Comparison of ENCODE assay signal across 8 cellular contexts in genomic region chr6:85641916-85642773, GRCh38. TPM values are rescaled to one million over a fixed set of nuclear protein-coding genes. Genes with fewer than 3 reads are reported as not detected.
DNase-seq lines count a peak whose midpoint lies in the region; ATAC-seq and TF ChIP-seq lines count a peak whose summit lies in the region.

No MANE protein-coding gene starts in this region.

- peak overlapping the region; percentile 92 for H3K4me2 ChIP-seq in GM23248 (ENCODE audit: unreplicated experiment)
- peak overlapping the region; percentile 88 for H3K4me2 ChIP-seq in PC-3 (ENCODE audit: low read length)
- no peak overlapping the region for H3K4me2 ChIP-seq in fibroblast of lung (ENCODE audit: extremely low read depth, insufficient read depth, low read length)

- H3K36me3 ChIP-seq in ACC112 (ENCODE audit: insufficient read depth, low read length) (peaks cover 37% of the 10 kb centered on the region), GM23248 (ENCODE audit: low read depth) (peaks cover 33% of the 10 kb centered on the region), PC-3 (ENCODE audit: low read depth, low read length) (peaks cover 39% of the 10 kb centered on the region), fibroblast of lung (ENCODE audit: control insufficient read depth, insufficient read depth, low read length) (peaks cover 2% of the 10 kb centered on the region)

- WGBS in GM23248 (ENCODE audit: low coverage in 1 of 2, low lambda C conversion rate in 2 of 2, missing lambda C conversion rate in 2 of 2), 2 experiments, result 0 to 3% methylated on average over 60 to 68 of the region's 85 CpGs

- peaks cover 62% of the 10 kb centered on the region for H3K36me3 Mint-ChIP-seq in activated T-helper 17 cell treated with anti-CD3 and anti-CD28 coated beads, Interleukin-2, amount 50 U/mL, for 72 hours (ENCODE audit: low read depth)
- peaks cover 17% of the 10 kb centered on the region for H3K36me3 Mint-ChIP-seq in natural killer cell
- peaks cover 44 to 58% of the 10 kb centered on the region in 2 donors for H3K36me3 Mint-ChIP-seq in stimulated activated naive B cell treated with anti-CD40 and anti-IgM and Interleukin-4, amounts not matched to agents 10 μg/mL and 1 μg/mL and 100 μg/mL, for 72 hours

- H3K27me3 Mint-ChIP-seq in activated T-helper 17 cell treated with anti-CD3 and anti-CD28 coated beads, Interleukin-2, amount 50 U/mL, for 72 hours, result no peaks in the 10 kb centered on the region
- H3K27me3 Mint-ChIP-seq in natural killer cell (ENCODE audit: low read depth in 2 of 2), result no peaks in the 10 kb centered on the region
- H3K27me3 Mint-ChIP-seq in stimulated activated naive B cell treated with anti-CD40 and anti-IgM and Interleukin-4, amounts not matched to agents 10 μg/mL and 1 μg/mL and 100 μg/mL, for 72 hours, result no peaks in the 10 kb centered on the region

- H3K4me1 ChIP-seq in ACC112 (ENCODE audit: control insufficient read depth, insufficient read depth, low read length, unreplicated experiment) (peaks cover 38% of the 10 kb centered on the region), GM23248 (ENCODE audit: insufficient read depth) (peaks cover 46% of the 10 kb centered on the region), PC-3 (ENCODE audit: insufficient read depth, low read length) (peaks cover 17% of the 10 kb centered on the region), fibroblast of lung (ENCODE audit: control insufficient read depth, extremely low read depth, insufficient read depth, low read length) (peaks cover 7% of the 10 kb centered on the region)

- H3K9me2 ChIP-seq in GM23248 (ENCODE audit: insufficient read depth), result no peaks in the 10 kb centered on the region
- H3K9me2 ChIP-seq in PC-3 (replicated peaks; ENCODE audit: low read length), result no peaks in the 10 kb centered on the region

- H3K4me1 Mint-ChIP-seq in activated T-helper 17 cell treated with anti-CD3 and anti-CD28 coated beads, Interleukin-2, amount 50 U/mL, for 72 hours, result peaks cover 45% of the 10 kb centered on the region
- peaks cover 40 to 66% of the 10 kb centered on the region in 2 donors for H3K4me1 Mint-ChIP-seq in natural killer cell
- H3K4me1 Mint-ChIP-seq in stimulated activated naive B cell treated with anti-CD40 and anti-IgM and Interleukin-4, amounts not matched to agents 10 μg/mL and 1 μg/mL and 100 μg/mL, for 72 hours, result peaks cover 32 to 44% of the 10 kb centered on the region in 2 donors

- DNase-seq in GM23248 (peak; percentile 82), PC-3 (peak; percentile 27), fibroblast of lung (ENCODE audit: low read depth in 2 of 2) (peak; percentile 49 to 55), natural killer cell (peak; percentile 54)
- peak; percentile 46 for DNase-seq in stimulated activated naive B cell treated with anti-CD40 and anti-IgM and Interleukin-4, amounts not matched to agents 10 μg/mL and 1 μg/mL and 100 μg/mL, for 72 hours

- H3K79me2 ChIP-seq in ACC112 (ENCODE audit: control insufficient read depth, insufficient read depth, low read length, unreplicated experiment), result peaks cover 56% of the 10 kb centered on the region
- H3K79me2 ChIP-seq in GM23248 (ENCODE audit: insufficient read depth), result peaks cover 56% of the 10 kb centered on the region
- H3K79me2 ChIP-seq in PC-3 (ENCODE audit: low read length), result peaks cover 59% of the 10 kb centered on the region
- H3K79me2 ChIP-seq in fibroblast of lung (ENCODE audit: control insufficient read depth, insufficient read depth, low read length), result peaks cover 58% of the 10 kb centered on the region

- H3F3A ChIP-seq in GM23248 (ENCODE audit: insufficient read depth), result peaks cover 27% of the 10 kb centered on the region
- H3F3A ChIP-seq in PC-3 (ENCODE audit: low read length, unreplicated experiment), result no peaks in the 10 kb centered on the region

- BruUV-seq in PC-3 (replicated peaks; lab: Mats Ljungman, UMichigan), result no TSS peak

- H3K27ac ChIP-seq in ACC112 (ENCODE audit: low read depth, low read length) (peak overlapping the region; percentile 96), GM23248 (peak overlapping the region; percentile 100), PC-3 (ENCODE audit: low read length) (peak overlapping the region; percentile 98), fibroblast of lung (ENCODE audit: insufficient read depth, low read length) (peak overlapping the region; percentile 100)

- H3K9me3 Mint-ChIP-seq in activated T-helper 17 cell treated with anti-CD3 and anti-CD28 coated beads, Interleukin-2, amount 50 U/mL, for 72 hours, result no peaks in the 10 kb centered on the region
- H3K9me3 Mint-ChIP-seq in natural killer cell, result no peaks in the 10 kb centered on the region
- peaks cover 3 to 4% of the 10 kb centered on the region in 2 donors for H3K9me3 Mint-ChIP-seq in stimulated activated naive B cell treated with anti-CD40 and anti-IgM and Interleukin-4, amounts not matched to agents 10 μg/mL and 1 μg/mL and 100 μg/mL, for 72 hours

- POLR2A ChIA-PET in PC-3 (lab: Charles Lee; ENCODE audit: unreplicated experiment), result interaction anchor here (0.6 to 3.6 kb wide), 3 partner anchors 37 to 230 kb away, joined by 3 to 60 read pairs (median 4); no protein-coding TSS in a partner anchor

- H3K4me3 ChIP-seq in ACC112 (ENCODE audit: low read depth, low read length) (peak overlapping the region; percentile 88), GM23248 (peak overlapping the region; percentile 98), PC-3 (ENCODE audit: low read length) (peak overlapping the region; percentile 89), fibroblast of lung (replicated peaks in 1 of 4; ENCODE audit: control extremely low read depth in 1 of 4, insufficient read depth in 1 of 4, low read depth in 3 of 4, low read length in 4 of 4) (peak overlapping the region; percentile 91 to 99 (median 98))

- TF ChIP-seq CTCF in PC-3 (conservative IDR thresholded peaks at IDR 0.05; ENCODE audit: low read depth, low read length) (no peak), fibroblast of lung (conservative IDR thresholded peaks at IDR 0.05 in 1 of 2, IDR thresholded peaks at IDR 0.05 in 1 of 2; ENCODE audit: low read depth in 1 of 2, low read length in 2 of 2) (no peak), natural killer cell (IDR thresholded peaks at IDR 0.05) (no peak)

- peaks cover 36% of the 10 kb centered on the region for H4K20me1 ChIP-seq in GM23248 (ENCODE audit: insufficient read depth)
- H4K20me1 ChIP-seq in PC-3 (ENCODE audit: low read length), result peaks cover 49% of the 10 kb centered on the region
- no peaks in the 10 kb centered on the region for H4K20me1 ChIP-seq in fibroblast of lung (ENCODE audit: control insufficient read depth, extremely low read depth, insufficient read depth, low read length)

- no peak for ATAC-seq in PC-3
- no peak for ATAC-seq in activated T-helper 17 cell treated with anti-CD3 and anti-CD28 coated beads, Interleukin-2, amount 50 U/mL, for 72 hours (replicated peaks)
- peak in 2 of 3 donors; percentile 0 to 2 for ATAC-seq in natural killer cell
- ATAC-seq in stimulated activated naive B cell treated with anti-CD40 and anti-IgM and Interleukin-4, amounts not matched to agents 10 μg/mL and 1 μg/mL and 100 μg/mL, for 72 hours (replicated peaks), result peak; percentile 7 to 11
- no peak for ATAC-seq in HG03280 (IDR thresholded peaks at IDR 0.05; ENCODE audit: unreplicated experiment)

- intact Hi-C loops in PC-3 (cut with micrococcal nuclease), result loop anchor here (2.0 kb wide), 2 partner anchors 47 to 105 kb away; no protein-coding TSS in a partner anchor
- intact Hi-C loops in natural killer cell (cut with micrococcal nuclease), result no loop called here

- H2AFZ ChIP-seq in ACC112 (ENCODE audit: low read length, unreplicated experiment), result peak overlapping the region; percentile 44
- no peak overlapping the region for H2AFZ ChIP-seq in GM23248
- H2AFZ ChIP-seq in PC-3 (ENCODE audit: low read length), result no peak overlapping the region
- H2AFZ ChIP-seq in fibroblast of lung (ENCODE audit: low read length), result peak overlapping the region; percentile 47

- in situ Hi-C loops in GM23248 (cut with MboI), result no loop called here

- peak overlapping the region; percentile 100 for H3K9ac ChIP-seq in GM23248
- peak overlapping the region; percentile 100 for H3K9ac ChIP-seq in PC-3 (ENCODE audit: low read length)
- peak overlapping the region; percentile 99 for H3K9ac ChIP-seq in fibroblast of lung (ENCODE audit: insufficient read depth, low read length)

- H3K27ac Mint-ChIP-seq in activated T-helper 17 cell treated with anti-CD3 and anti-CD28 coated beads, Interleukin-2, amount 50 U/mL, for 72 hours, result peak overlapping the region; percentile 89
- peak overlapping the region; percentile 94 to 98 for H3K27ac Mint-ChIP-seq in natural killer cell
- H3K27ac Mint-ChIP-seq in stimulated activated naive B cell treated with anti-CD40 and anti-IgM and Interleukin-4, amounts not matched to agents 10 μg/mL and 1 μg/mL and 100 μg/mL, for 72 hours, result peak overlapping the region; percentile 100

- CTCF ChIA-PET in PC-3 (lab: Charles Lee), result no interaction called here

- peak overlapping the region; percentile 97 for H3K4me3 Mint-ChIP-seq in activated T-helper 17 cell treated with anti-CD3 and anti-CD28 coated beads, Interleukin-2, amount 50 U/mL, for 72 hours
- peak overlapping the region; percentile 87 for H3K4me3 Mint-ChIP-seq in natural killer cell
- peak overlapping the region; percentile 88 to 94 for H3K4me3 Mint-ChIP-seq in stimulated activated naive B cell treated with anti-CD40 and anti-IgM and Interleukin-4, amounts not matched to agents 10 μg/mL and 1 μg/mL and 100 μg/mL, for 72 hours

- H3K27me3 ChIP-seq in ACC112 (ENCODE audit: insufficient read depth, low read length) (no peaks in the 10 kb centered on the region), GM23248 (replicated peaks; ENCODE audit: insufficient read depth) (no peaks in the 10 kb centered on the region), PC-3 (ENCODE audit: low read length) (no peaks in the 10 kb centered on the region), fibroblast of lung (ENCODE audit: control insufficient read depth, insufficient read depth, low read length) (no peaks in the 10 kb centered on the region)

- H3K9me3 ChIP-seq in GM23248 (ENCODE audit: low read depth) (no peaks in the 10 kb centered on the region), PC-3 (ENCODE audit: low read length) (no peaks in the 10 kb centered on the region), fibroblast of lung (ENCODE audit: control insufficient read depth, insufficient read depth, low read depth, low read length) (no peaks in the 10 kb centered on the region)

RNA-seq across cellular contexts. Expression of gene SYNCRIP, which starts 0.5 kb away (rescaled TPM):
- total RNA-seq in GM23248 (2014; rRNA removed; shearing (Covaris generic)), result 77.9 and 99.0 TPM in 2 replicates
- 138 and 150 TPM in 2 replicates for polyA plus RNA-seq in GM23248 (2016; fragmentation: Nextera tagmentation; extraction: Ambion mirVana)
- 63.8 and 76.6 TPM in 2 replicates for total RNA-seq in PC-3 (2014; rRNA removed)
- total RNA-seq in activated T-helper 17 cell treated with anti-CD3 and anti-CD28 coated beads, Interleukin-2, amount 50 U/mL, for 72 hours, result 100 to 1,000 TPM; 106 to 175 TPM
- 41.1 and 44.3 TPM in 2 replicates for total RNA-seq in fibroblast of lung
- polyA plus RNA-seq in fibroblast of lung, result 29.2 and 37.7 TPM in 2 replicates
- 113 and 147 TPM in 2 replicates for polyA plus RNA-seq in fibroblast of lung (2012)
- 8.2 and 8.8 TPM in 2 replicates for polyA minus RNA-seq in fibroblast of lung (ENCODE audit: low replicate concordance)
- total RNA-seq in natural killer cell, result 10 to 100 TPM; 65.8 to 99.1 (median 80.9) TPM

RNA-seq across cellular contexts. Expression of gene SNX14, which starts 48.5 kb away (rescaled TPM):
- 70.1 and 72.4 TPM in 2 replicates for total RNA-seq in GM23248 (2014; rRNA removed; shearing (Covaris generic))
- polyA plus RNA-seq in GM23248 (2016; fragmentation: Nextera tagmentation; extraction: Ambion mirVana) (68.3 and 70.6 TPM in 2 replicates), fibroblast of lung (61.9 and 79.7 TPM in 2 replicates)
- total RNA-seq in PC-3 (2014; rRNA removed) (64.4 and 65.4 TPM in 2 replicates), fibroblast of lung (121 and 182 TPM in 2 replicates), natural killer cell (100 to 1,000 TPM in 1 of 3 donors, 10 to 100 TPM in 2; 73.0 to 109 (median 80.3) TPM)
- 10 to 100 TPM; 59.1 to 76.6 TPM for total RNA-seq in activated T-helper 17 cell treated with anti-CD3 and anti-CD28 coated beads, Interleukin-2, amount 50 U/mL, for 72 hours
- 49.7 and 61.8 TPM in 2 replicates for polyA plus RNA-seq in fibroblast of lung (2012)
- polyA minus RNA-seq in fibroblast of lung (ENCODE audit: low replicate concordance), result 8.2 and 10.8 TPM in 2 replicates

Comparison
In these comparisons a context has a peak if more than half of its experiments do, and no peak if none do; other contexts are left out.
1. H2AFZ ChIP-seq: peak in ACC112 (single experiment) and fibroblast of lung (single experiment); none in GM23248 (single experiment) and PC-3 (single experiment).
2. DNase-seq: peak in every context shown above with its lines; median percentile 82 in GM23248; 54 in natural killer cell; 52 in fibroblast of lung; 46 in stimulated activated naive B cell treated with anti-CD40 and anti-IgM and Interleukin-4, amounts not matched to agents 10 μg/mL and 1 μg/mL and 100 μg/mL, for 72 hours; 27 in PC-3.
3. ATAC-seq: peak in natural killer cell (2 of 3) and stimulated activated naive B cell treated with anti-CD40 and anti-IgM and Interleukin-4, amounts not matched to agents 10 μg/mL and 1 μg/mL and 100 μg/mL, for 72 hours (2 of 2); none in PC-3 (single experiment), activated T-helper 17 cell treated with anti-CD3 and anti-CD28 coated beads, Interleukin-2, amount 50 U/mL, for 72 hours (single experiment) and HG03280 (single experiment).
4. Peak in every context shown above with its lines, with median percentiles within 50 percentile points of each other: H3K27ac ChIP-seq, H3K4me3 ChIP-seq, H3K9ac ChIP-seq, H3K27ac Mint-ChIP-seq and H3K4me3 Mint-ChIP-seq.